8 cellular contexts compared by ENCODE assay signal in the genomic region with DNA sequence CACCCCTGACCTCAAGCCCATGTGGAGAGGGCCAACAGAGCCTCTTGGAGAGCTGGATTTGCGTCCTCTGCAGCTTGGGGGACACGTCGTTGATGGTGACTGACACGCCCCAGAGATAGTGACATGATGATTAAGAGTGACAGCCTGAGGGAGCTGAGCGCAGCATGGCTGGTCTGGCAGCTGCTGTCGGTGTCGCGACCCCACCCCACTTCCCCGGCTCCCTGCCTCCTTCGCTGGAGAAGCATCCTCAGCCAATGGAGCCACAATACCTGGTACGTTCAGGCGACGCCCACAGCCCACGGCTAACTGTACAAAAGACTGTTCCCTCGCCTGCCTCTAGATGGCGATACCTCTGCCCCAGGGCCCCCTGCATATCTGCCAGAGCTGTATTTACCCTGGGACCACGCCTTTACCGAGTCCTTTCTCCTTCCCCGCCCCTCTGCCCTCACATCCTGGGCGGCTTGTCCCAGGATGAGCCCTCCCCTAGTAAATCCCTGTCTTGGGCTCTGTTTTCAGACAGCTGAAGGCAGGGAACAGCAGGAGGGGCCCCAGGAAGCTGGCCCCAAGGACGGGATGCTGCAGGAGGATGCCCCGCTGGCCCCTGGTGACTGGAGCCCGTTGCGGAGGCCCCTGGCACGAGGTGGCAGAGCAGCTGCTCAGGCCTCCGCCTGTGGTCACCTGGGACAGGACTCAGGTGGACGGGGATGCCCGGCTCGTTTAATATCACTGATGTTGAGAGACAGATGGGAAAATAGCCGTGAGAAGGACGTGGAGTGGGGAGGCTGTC.
DNase-seq lines count a peak whose midpoint lies in the region; ATAC-seq and TF ChIP-seq lines count a peak whose summit lies in the region.

No MANE protein-coding gene starts in this region.

- H3K36me3 ChIP-seq in Karpas-422 (ENCODE audit: insufficient read depth, low read length) (no peaks in the 10 kb centered on the region), RWPE2 (ENCODE audit: low read depth) (no peaks in the 10 kb centered on the region), neural progenitor cell (no peaks in the 10 kb centered on the region), stomach smooth muscle (ENCODE audit: control insufficient read depth in 2 of 2, insufficient read depth in 2 of 2, low read length in 2 of 2) (no peaks in the 10 kb centered on the region)

- H3K79me2 ChIP-seq in Karpas-422 (ENCODE audit: low read length) = no peaks in the 10 kb centered on the region
- H3K79me2 ChIP-seq in neural progenitor cell (ENCODE audit: low read depth) = no peaks in the 10 kb centered on the region

- H3K9me3 Mint-ChIP-seq in neural progenitor cell = no peaks in the 10 kb centered on the region

- H3K27ac ChIP-seq in Karpas-422 (ENCODE audit: low read length) (no peak overlapping the region), RWPE2 (ENCODE audit: poor library complexity, severe bottlenecking) (no peak overlapping the region), foreskin keratinocyte (no peak overlapping the region), neural progenitor cell (no peak overlapping the region), stomach smooth muscle (ENCODE audit: low read length) (no peak overlapping the region)

- H4K20me1 ChIP-seq in Karpas-422 (ENCODE audit: insufficient read depth, low read depth, low read length) (no peaks in the 10 kb centered on the region), neural progenitor cell (ENCODE audit: low read depth) (no peaks in the 10 kb centered on the region)

- ATAC-seq in RWPE2 (ENCODE audit: low read depth) (peak; percentile 81), foreskin keratinocyte (peak; percentile 88)

- peak; percentile 93 for DNase-seq in Karpas-422
- no peak for DNase-seq in RWPE2 (ENCODE audit: low spot score)
- DNase-seq in activated T-helper 9 cell treated with anti-CD3 and anti-CD28 coated beads, Interleukin-2, amount 50 U/mL, for 16 hours (ENCODE audit: low read depth) = peak; percentile 53
- DNase-seq in foreskin keratinocyte = peak; percentile 25 to 54
- peak; percentile 89 for DNase-seq in neural progenitor cell (ENCODE audit: low spot score)
- DNase-seq in occipital lobe (lab: John Stamatoyannopoulos, UW) = no peak

- H3K9ac ChIP-seq in Karpas-422 (ENCODE audit: low read length) = peak overlapping the region; percentile 56
- no peak overlapping the region for H3K9ac ChIP-seq in neural progenitor cell
- H3K9ac ChIP-seq in stomach smooth muscle (ENCODE audit: low read length in 2 of 2) = no peak overlapping the region

- H3K27ac Mint-ChIP-seq in neural progenitor cell = no peak overlapping the region

- peaks cover 33% of the 10 kb centered on the region for H3K4me1 Mint-ChIP-seq in neural progenitor cell

- no peaks in the 10 kb centered on the region for H3K9me2 ChIP-seq in Karpas-422 (replicated peaks; ENCODE audit: insufficient read depth, low read length)

- H3K27me3 ChIP-seq in Karpas-422 (ENCODE audit: low read length) (no peaks in the 10 kb centered on the region), RWPE2 (ENCODE audit: insufficient read depth, poor library complexity, severe bottlenecking) (no peaks in the 10 kb centered on the region), foreskin keratinocyte (peaks cover 31% of the 10 kb centered on the region), neural progenitor cell (peaks cover 35% of the 10 kb centered on the region), stomach smooth muscle (ENCODE audit: control insufficient read depth in 1 of 2, insufficient read depth in 2 of 2, low read length in 2 of 2) (peaks cover 8 to 13% of the 10 kb centered on the region in 2 donors)

- peak overlapping the region; percentile 58 for H3K4me2 ChIP-seq in Karpas-422 (ENCODE audit: low read depth, low read length, poor library complexity, severe bottlenecking)
- peak overlapping the region; percentile 77 for H3K4me2 ChIP-seq in neural progenitor cell

- H3K4me3 ChIP-seq in GM12875 (ENCODE audit: low read depth, low read length) = no peak overlapping the region
- peak overlapping the region; percentile 39; the same call in 1 of the 2 replicates for H3K4me3 ChIP-seq in Karpas-422 (ENCODE audit: low read length)
- H3K4me3 ChIP-seq in RWPE2 (ENCODE audit: severe bottlenecking) = no peak overlapping the region
- peak overlapping the region; percentile 38 for H3K4me3 ChIP-seq in neural progenitor cell
- H3K4me3 ChIP-seq in stomach smooth muscle (ENCODE audit: low read length in 2 of 2) = peak overlapping the region; percentile 57 to 64

- no peaks in the 10 kb centered on the region for H3K9me3 ChIP-seq in Karpas-422 (ENCODE audit: low read length)
- no peaks in the 10 kb centered on the region for H3K9me3 ChIP-seq in RWPE2 (ENCODE audit: severe bottlenecking)
- H3K9me3 ChIP-seq in neural progenitor cell (ENCODE audit: low read depth) = no peaks in the 10 kb centered on the region
- peaks cover 0 to 5% of the 10 kb centered on the region in 2 donors for H3K9me3 ChIP-seq in stomach smooth muscle (ENCODE audit: control insufficient read depth in 2 of 2, low read length in 2 of 2)

- peaks cover 30% of the 10 kb centered on the region for H3K4me1 ChIP-seq in Karpas-422 (ENCODE audit: low read length)
- H3K4me1 ChIP-seq in RWPE2 (ENCODE audit: insufficient read depth, poor library complexity, severe bottlenecking) = peaks cover 4% of the 10 kb centered on the region
- H3K4me1 ChIP-seq in foreskin keratinocyte = no peaks in the 10 kb centered on the region
- peaks cover 10% of the 10 kb centered on the region for H3K4me1 ChIP-seq in neural progenitor cell
- peaks cover 15% of the 10 kb centered on the region for H3K4me1 ChIP-seq in stomach smooth muscle (ENCODE audit: control insufficient read depth, insufficient read depth, low read length)

- H3K27me3 Mint-ChIP-seq in neural progenitor cell (ENCODE audit: insufficient read depth, low read depth) = peaks cover 12% of the 10 kb centered on the region

- TF ChIP-seq CTCF in GM12875 (IDR thresholded peaks at IDR 0.05; ENCODE audit: borderline replicate concordance, insufficient read depth, low read depth, low read length) (peak; percentile 96), RWPE2 (IDR thresholded peaks at IDR 0.05; ENCODE audit: poor library complexity, severe bottlenecking) (peak; percentile 61), foreskin keratinocyte (conservative IDR thresholded peaks at IDR 0.05) (peak; percentile 86), neural progenitor cell (IDR thresholded peaks at IDR 0.05) (peak; percentile 81)

- H3K36me3 Mint-ChIP-seq in neural progenitor cell = no peaks in the 10 kb centered on the region

- peak overlapping the region; percentile 70; the same call in 1 of the 2 replicates for H2AFZ ChIP-seq in Karpas-422 (ENCODE audit: low read length)
- peak overlapping the region; percentile 85 for H2AFZ ChIP-seq in neural progenitor cell (replicated peaks)

- H3K4me3 Mint-ChIP-seq in neural progenitor cell = peak overlapping the region; percentile 78

- no peaks in the 10 kb centered on the region for H3F3A ChIP-seq in neural progenitor cell (ENCODE audit: low read depth)

Comparison
In these comparisons a context has a peak if more than half of its experiments do, and no peak if none do; other contexts are left out.
1. H3K4me3 ChIP-seq: peak in Karpas-422 (single experiment), neural progenitor cell (single experiment) and stomach smooth muscle (2 of 2); none in GM12875 (single experiment) and RWPE2 (single experiment).
2. DNase-seq: peak in Karpas-422 (single experiment), activated T-helper 9 cell treated with anti-CD3 and anti-CD28 coated beads, Interleukin-2, amount 50 U/mL, for 16 hours (single experiment), foreskin keratinocyte (2 of 2) and neural progenitor cell (single experiment); none in RWPE2 (single experiment) and occipital lobe (single experiment).
3. Peak in every context shown above with its lines, with median percentiles within 50 percentile points of each other: CTCF ChIP-seq.